Comparison of ENCODE assay signal across 8 cellular contexts in the genomic region with DNA sequence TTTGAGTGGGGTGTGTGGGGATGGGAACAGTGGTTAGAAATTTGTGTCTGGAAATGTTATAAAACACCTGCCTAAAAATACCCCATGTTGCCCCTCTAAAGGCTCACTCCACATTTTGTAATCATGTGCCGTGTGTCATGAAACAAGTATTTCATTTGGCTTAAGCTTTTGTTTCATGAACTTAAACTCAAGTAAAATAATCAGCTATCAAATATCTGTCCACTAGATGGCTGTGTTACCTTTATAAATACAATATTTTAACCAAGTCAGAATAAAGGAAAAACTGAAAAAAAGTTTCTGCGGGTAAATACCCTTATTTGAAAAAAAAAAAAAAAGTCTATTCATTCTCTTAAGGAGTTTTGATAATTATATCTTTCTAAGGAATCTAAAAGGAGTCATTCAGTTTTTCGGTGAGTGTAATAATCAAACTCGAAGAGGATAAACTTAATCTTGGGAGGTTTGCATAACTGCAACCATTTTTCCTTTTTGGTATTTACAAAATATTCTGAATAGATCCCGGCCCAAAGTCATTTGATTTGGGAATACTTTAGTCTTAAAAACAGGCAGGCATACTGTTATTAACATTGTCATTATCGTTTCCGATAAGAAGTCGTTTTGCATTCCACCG. TPM values are rescaled to one million over a fixed set of nuclear protein-coding genes. Genes with fewer than 3 reads are reported as not detected.
A peak's percentile ranks its signal among the peaks of the same experiment; 100 is the strongest.
DNase-seq lines count a peak whose midpoint lies in the region; ATAC-seq and TF ChIP-seq lines count a peak whose summit lies in the region.

No MANE protein-coding gene starts in this region.

- no peaks in the 10 kb centered on the region for H3K9me3 Mint-ChIP-seq in stimulated activated memory B cell treated with anti-CD40 and anti-IgM and Interleukin-4, amounts not matched to agents 10 μg/mL and 1 μg/mL and 100 μg/mL, for 72 hours

- H3K27me3 Mint-ChIP-seq in stimulated activated memory B cell treated with anti-CD40 and anti-IgM and Interleukin-4, amounts not matched to agents 10 μg/mL and 1 μg/mL and 100 μg/mL, for 72 hours = peaks cover 34% of the 10 kb centered on the region

- H3K4me1 Mint-ChIP-seq in stimulated activated memory B cell treated with anti-CD40 and anti-IgM and Interleukin-4, amounts not matched to agents 10 μg/mL and 1 μg/mL and 100 μg/mL, for 72 hours = no peaks in the 10 kb centered on the region

- no peaks in the 10 kb centered on the region for H3K79me2 ChIP-seq in ACC112 (ENCODE audit: control insufficient read depth, insufficient read depth, low read length, unreplicated experiment)
- H3K79me2 ChIP-seq in PC-9 (ENCODE audit: low read depth) = no peaks in the 10 kb centered on the region

- H3K4me3 ChIP-seq in ACC112 (ENCODE audit: low read depth, low read length) = no peak overlapping the region
- H3K4me3 ChIP-seq in PC-9 = no peak overlapping the region
- no peak overlapping the region for H3K4me3 ChIP-seq in fibroblast of mammary gland (ENCODE audit: control insufficient read depth, low read depth, low read length)

- CTCF ChIA-PET in PC-9 (lab: Charles Lee) = interaction anchor here (0.6 to 0.9 kb wide), 4 partner anchors 98 to 473 kb away, joined by 3 to 9 read pairs (median 3); no protein-coding TSS in a partner anchor

- no peaks in the 10 kb centered on the region for H3K36me3 Mint-ChIP-seq in stimulated activated memory B cell treated with anti-CD40 and anti-IgM and Interleukin-4, amounts not matched to agents 10 μg/mL and 1 μg/mL and 100 μg/mL, for 72 hours

- H2AFZ ChIP-seq in ACC112 (ENCODE audit: low read length, unreplicated experiment) (no peak overlapping the region), PC-9 (no peak overlapping the region)

- no peaks in the 10 kb centered on the region for H3K36me3 ChIP-seq in ACC112 (ENCODE audit: insufficient read depth, low read length)
- no peaks in the 10 kb centered on the region for H3K36me3 ChIP-seq in PC-9 (ENCODE audit: low read depth)

- no peaks in the 10 kb centered on the region for H4K20me1 ChIP-seq in PC-9 (ENCODE audit: insufficient read depth)

- H3K27ac ChIP-seq in ACC112 (ENCODE audit: low read depth, low read length) (peak overlapping the region; percentile 54), PC-9 (peak overlapping the region; percentile 62)

- peak; percentile 57 for ATAC-seq in GM19372 (IDR thresholded peaks at IDR 0.05; ENCODE audit: low read depth, unreplicated experiment)
- no peak for ATAC-seq in stimulated activated memory B cell treated with anti-CD40 and anti-IgM and Interleukin-4, amounts not matched to agents 10 μg/mL and 1 μg/mL and 100 μg/mL, for 72 hours

- peaks cover 16% of the 10 kb centered on the region for H3K4me1 ChIP-seq in ACC112 (ENCODE audit: control insufficient read depth, insufficient read depth, low read length, unreplicated experiment)
- H3K4me1 ChIP-seq in PC-9 (replicated peaks; ENCODE audit: insufficient read depth) = peaks cover 20% of the 10 kb centered on the region

- intact Hi-C loops in PC-9 (cut with micrococcal nuclease; ENCODE audit: unreplicated experiment) = loop anchor here (1.0 to 10.0 kb wide), 5 partner anchors 95 to 1012 kb away; no protein-coding TSS in a partner anchor

- H3K9me2 ChIP-seq in PC-9 (ENCODE audit: insufficient read depth) = no peaks in the 10 kb centered on the region

- no peak overlapping the region; the same call in 1 of the 2 replicates for H3K4me2 ChIP-seq in PC-9

- H3K27me3 ChIP-seq in ACC112 (ENCODE audit: insufficient read depth, low read length) (no peaks in the 10 kb centered on the region), PC-9 (ENCODE audit: insufficient read depth, low read depth) (no peaks in the 10 kb centered on the region)

- H3K4me3 Mint-ChIP-seq in stimulated activated memory B cell treated with anti-CD40 and anti-IgM and Interleukin-4, amounts not matched to agents 10 μg/mL and 1 μg/mL and 100 μg/mL, for 72 hours = no peak overlapping the region

- POLR2A ChIA-PET in PC-9 (lab: Charles Lee; ENCODE audit: unreplicated experiment) = interaction anchor here (0.5 kb wide), 1 partner anchor 1643 kb away, joined by 4 read pairs; no protein-coding TSS in a partner anchor

- no peaks in the 10 kb centered on the region for H3K9me3 ChIP-seq in PC-9 (ENCODE audit: insufficient read depth, low read depth)

- peaks cover 17% of the 10 kb centered on the region for H3F3A ChIP-seq in PC-9 (ENCODE audit: insufficient read depth, low read depth)

- no peak overlapping the region for H3K27ac Mint-ChIP-seq in stimulated activated memory B cell treated with anti-CD40 and anti-IgM and Interleukin-4, amounts not matched to agents 10 μg/mL and 1 μg/mL and 100 μg/mL, for 72 hours

- BruUV-seq in PC-9 (replicated peaks; lab: Mats Ljungman, UMichigan) = no TSS peak

- TF ChIP-seq CTCF in PC-9 (conservative IDR thresholded peaks at IDR 0.05) (peak; percentile 78), fibroblast of mammary gland (conservative IDR thresholded peaks at IDR 0.05; ENCODE audit: control insufficient read depth, insufficient read depth, low read depth, low read length) (peak; percentile 32)

- DNase-seq in PC-9 (peak in 1 of 2 experiments; percentile 53), fibroblast of mammary gland (ENCODE audit: low read depth) (peak; percentile 83), stromal cell of bone marrow (ENCODE audit: low read depth) (peak; percentile 59)
- DNase-seq in activated CD4-positive, alpha-beta T cell treated with anti-CD3 and anti-CD28 coated beads for 1 hour = no peak
- DNase-seq in activated CD4-positive, CD25-positive, alpha-beta regulatory T cell (lab: John Stamatoyannopoulos, UW) = no peak

RNA-seq across cellular contexts. Expression of a gene that starts 29.9 kb away (rescaled TPM):
- 5.7 and 8.0 TPM in 2 replicates for total RNA-seq in PC-9 (2021)

RNA-seq across cellular contexts. Expression of a gene that starts 49.5 kb away (rescaled TPM):
- total RNA-seq in PC-9 (2021) = 14.8 and 20.6 TPM in 2 replicates

Comparison
In these comparisons a context has a peak if more than half of its experiments do, and no peak if none do; other contexts are left out.
1. DNase-seq: peak in fibroblast of mammary gland (single experiment) and stromal cell of bone marrow (single experiment); none in activated CD4-positive, alpha-beta T cell treated with anti-CD3 and anti-CD28 coated beads for 1 hour (single experiment) and activated CD4-positive, CD25-positive, alpha-beta regulatory T cell (0 of 4).